29 cellular contexts compared by ENCODE assay signal in the genomic region with DNA sequence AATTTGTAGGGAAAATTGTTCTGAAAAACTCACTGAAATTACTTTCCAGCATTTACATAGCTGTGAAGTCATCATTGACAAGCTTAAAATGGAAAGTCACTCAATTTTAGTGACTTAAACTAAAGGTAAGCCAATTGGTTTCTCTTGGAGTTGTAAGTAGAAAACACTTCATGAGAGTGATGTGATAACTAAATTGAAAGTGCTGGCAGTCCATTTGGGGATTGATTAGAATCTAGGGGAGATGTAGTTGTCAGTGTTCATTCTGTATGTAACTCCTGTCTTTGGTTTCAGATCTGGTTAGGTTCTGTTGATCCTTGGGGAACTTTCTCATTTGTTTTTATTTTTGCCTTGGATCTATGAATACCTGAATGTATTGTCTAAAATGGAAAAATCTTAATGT.
"Had no signal": no experiment of that assay in that cellular context is flagged by ENCODE, and none has a peak within 500 bp of the region (broad histone marks: within the 10 kb centered on the region; RNA-seq: fewer than 3 reads in every experiment).

No MANE protein-coding gene starts in this region.

- H3K4me3 ChIP-seq: coronary artery, esophagus squamous epithelium, heart right ventricle, left lung, prostate gland, right atrium auricular region, skin epidermis, spleen, thoracic aorta, tibial nerve, upper lobe of left lung had no signal

- H3K27me3 Mint-ChIP-seq: effector memory CD8-positive, alpha-beta T cell; naive thymus-derived CD4-positive, alpha-beta T cell; stimulated activated naive B cell treated with anti-CD40 and anti-IgM and Interleukin-4, amounts not matched to agents 10 μg/mL and 1 μg/mL and 100 μg/mL, for 72 hours; stimulated activated naive CD8-positive, alpha-beta T cell treated with anti-CD3 and anti-CD28 coated beads, Interleukin-15, Interleukin-2, amounts not matched to agents 100 ng/mL and 50 ng/mL, for 24 hours had no signal

- H3K27me3 ChIP-seq: esophagus squamous epithelium, heart right ventricle, left lung, right atrium auricular region, spleen, tibial nerve, upper lobe of left lung had no signal

- H3K9me3 Mint-ChIP-seq: effector memory CD8-positive, alpha-beta T cell; naive thymus-derived CD4-positive, alpha-beta T cell; nephron; stimulated activated naive B cell treated with anti-CD40 and anti-IgM and Interleukin-4, amounts not matched to agents 10 μg/mL and 1 μg/mL and 100 μg/mL, for 72 hours; stimulated activated naive CD8-positive, alpha-beta T cell treated with anti-CD3 and anti-CD28 coated beads, Interleukin-15, Interleukin-2, amounts not matched to agents 100 ng/mL and 50 ng/mL, for 24 hours had no signal

- H3K9me3 ChIP-seq: esophagus squamous epithelium, heart right ventricle, left lung, prostate gland, right atrium auricular region, spleen, thoracic aorta, tibial nerve, upper lobe of left lung had no signal

- H3K36me3 ChIP-seq: prostate gland had no signal

- DNase-seq: dermis blood vessel endothelial cell; effector memory CD8-positive, alpha-beta T cell; erythroblast; esophagus squamous epithelium; foreskin melanocyte; glutamatergic neuron; heart right ventricle; hippocampal formation; left cardiac atrium; left lung; mesendoderm; midbrain; naive thymus-derived CD4-positive, alpha-beta T cell; nucleus accumbens; spleen; stimulated activated CD4-positive, alpha-beta T cell treated with anti-CD3 and anti-CD28 coated beads, Interleukin-4, amount 100 ng/mL, for 4 hours; stimulated activated naive B cell treated with anti-CD40 and anti-IgM and Interleukin-4, amounts not matched to agents 10 μg/mL and 1 μg/mL and 100 μg/mL, for 72 hours; upper lobe of left lung had no signal

- H3K27ac Mint-ChIP-seq: effector memory CD8-positive, alpha-beta T cell; nephron; stimulated activated naive B cell treated with anti-CD40 and anti-IgM and Interleukin-4, amounts not matched to agents 10 μg/mL and 1 μg/mL and 100 μg/mL, for 72 hours; stimulated activated naive CD8-positive, alpha-beta T cell treated with anti-CD3 and anti-CD28 coated beads, Interleukin-15, Interleukin-2, amounts not matched to agents 100 ng/mL and 50 ng/mL, for 24 hours had no signal

- H3K4me1 Mint-ChIP-seq: nephron; stimulated activated naive B cell treated with anti-CD40 and anti-IgM and Interleukin-4, amounts not matched to agents 10 μg/mL and 1 μg/mL and 100 μg/mL, for 72 hours had no signal

- FAIRE-seq: endometrium, islet of Langerhans, urothelium cell line had no signal

- H3K4me3 Mint-ChIP-seq: effector memory CD8-positive, alpha-beta T cell; naive thymus-derived CD4-positive, alpha-beta T cell; nephron; stimulated activated naive B cell treated with anti-CD40 and anti-IgM and Interleukin-4, amounts not matched to agents 10 μg/mL and 1 μg/mL and 100 μg/mL, for 72 hours; stimulated activated naive CD8-positive, alpha-beta T cell treated with anti-CD3 and anti-CD28 coated beads, Interleukin-15, Interleukin-2, amounts not matched to agents 100 ng/mL and 50 ng/mL, for 24 hours had no signal

- H3K27ac ChIP-seq: coronary artery, esophagus squamous epithelium, heart right ventricle, left lung, prostate gland, right atrium auricular region, skin epidermis, spleen, thoracic aorta, tibial nerve, upper lobe of left lung had no signal

- ATAC-seq: effector memory CD8-positive, alpha-beta T cell; heart right ventricle; left cardiac atrium; left lung; naive thymus-derived CD4-positive, alpha-beta T cell; stimulated activated naive B cell treated with anti-CD40 and anti-IgM and Interleukin-4, amounts not matched to agents 10 μg/mL and 1 μg/mL and 100 μg/mL, for 72 hours had no signal

- H3K4me1 ChIP-seq: heart right ventricle, left lung, prostate gland, right atrium auricular region, spleen, tibial nerve, upper lobe of left lung had no signal
